7 cellular contexts compared by ENCODE assay signal in the genomic region with DNA sequence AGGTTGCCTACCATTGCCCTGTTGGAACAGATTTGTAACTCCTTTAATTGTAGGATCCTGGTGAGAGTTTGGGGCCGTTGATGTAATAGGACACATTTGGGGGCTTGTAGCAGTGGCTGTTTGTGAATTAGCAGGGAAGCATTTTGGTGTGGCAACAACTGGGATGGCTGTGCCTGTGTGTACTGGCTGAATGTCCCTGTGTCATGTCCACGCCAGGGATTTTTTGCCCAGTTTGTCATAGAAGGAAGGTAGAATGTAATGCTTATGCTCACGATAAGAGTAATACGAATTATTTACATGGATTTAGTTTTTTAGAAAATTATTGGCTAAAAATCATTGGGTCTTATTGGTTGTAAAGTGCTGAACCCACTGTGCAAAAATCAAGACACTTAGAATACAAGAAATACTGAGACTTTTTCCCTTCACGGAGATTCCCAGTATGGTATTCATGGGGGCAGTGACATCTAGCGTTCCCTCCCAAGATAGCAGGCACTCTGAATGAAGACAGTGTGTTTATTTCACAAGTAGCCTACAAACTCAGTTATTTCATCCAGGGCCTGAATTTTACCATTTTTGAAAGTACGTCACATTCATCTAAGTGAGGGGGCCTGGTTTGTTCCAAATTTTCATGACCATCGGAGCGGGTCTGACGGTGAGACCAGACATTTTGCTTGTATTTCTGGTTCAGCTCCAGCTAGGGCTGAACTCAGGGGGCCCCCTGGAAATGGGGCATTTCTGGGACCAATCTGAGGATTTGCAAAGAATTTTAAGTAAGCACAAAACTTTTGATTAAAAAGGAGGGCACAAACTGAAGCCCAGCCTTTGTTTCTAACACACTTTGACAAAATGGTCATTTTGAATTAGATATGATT.
DNase-seq lines count a peak whose midpoint lies in the region; ATAC-seq and TF ChIP-seq lines count a peak whose summit lies in the region.

No MANE protein-coding gene starts in this region.

- H4K5ac ChIP-seq in H9 (ENCODE audit: insufficient read length, low read depth, low read length): no peak overlapping the region

- peaks cover 1% of the 10 kb centered on the region; the same call in 1 of the 2 replicates for H3K27me3 Mint-ChIP-seq in H9 (ENCODE audit: low read depth)
- H3K27me3 Mint-ChIP-seq in natural killer cell treated with Interleukin-12 subunit alpha and Interleukin-12 subunit beta and Interleukin-15 and Interleukin-18, amount 100 ng/mL, for 72 hours: peaks cover under 1 to 19% of the 10 kb centered on the region in 2 donors

- H3K4me3 ChIP-seq in OCI-LY7 (ENCODE audit: low read depth, low read length, poor library complexity, severe bottlenecking) (no peak overlapping the region), dorsolateral prefrontal cortex (peak overlapping the region in 1 of 59 donors; percentile 11), lung (no peak overlapping the region)

- H3K27me3 ChIP-seq in H9 (ENCODE audit: insufficient read depth, low read length) (no peaks in the 10 kb centered on the region), dorsolateral prefrontal cortex (peaks cover 0 to under 1% (median 0%) of the 10 kb centered on the region in 45 donors), lung (ENCODE audit: control insufficient read depth, insufficient read depth) (no peaks in the 10 kb centered on the region)

- H4K8ac ChIP-seq in H9 (replicated peaks; ENCODE audit: insufficient read length, low read depth, low read length): no peak overlapping the region

- no CpG with 5 or more reads among the region's 10 CpGs for WGBS in H9 (ENCODE audit: extremely low coverage, insufficient read length, low lambda C conversion rate)
- WGBS in lung, 2 donors: 44 to 47% methylated on average over 10 of the region's 10 CpGs

- TF ChIP-seq CTCF in H9 (conservative IDR thresholded peaks at IDR 0.05) (peak; percentile 90), OCI-LY7 (conservative IDR thresholded peaks at IDR 0.05; ENCODE audit: low read length) (peak; percentile 67), dorsolateral prefrontal cortex (IDR thresholded peaks at IDR 0.05 in 54 of 56, conservative IDR thresholded peaks at IDR 0.05 in 2 of 56; ENCODE audit: low read depth in 1 of 56, partially characterized antibody in 56 of 56) (peak in 55 of 56 donors; percentile 48 to 89 (median 76)), lung (IDR thresholded peaks at IDR 0.05; ENCODE audit: control extremely low read depth, extremely low read depth) (peak; percentile 26)

- H3K9me2 ChIP-seq in OCI-LY7 (ENCODE audit: insufficient read depth, low read length): no peaks in the 10 kb centered on the region

- ATAC-seq in lung (ENCODE audit: insufficient read depth, low FRiP score): peak; percentile 50
- ATAC-seq in natural killer cell treated with Interleukin-12 subunit alpha and Interleukin-12 subunit beta and Interleukin-15 and Interleukin-18, amount 100 ng/mL, for 72 hours: no peak

- H3K27ac ChIP-seq in H9 (ENCODE audit: insufficient read length, low read depth, low read length) (no peak overlapping the region), OCI-LY7 (ENCODE audit: low read depth, low read length, poor library complexity, severe bottlenecking) (no peak overlapping the region), dorsolateral prefrontal cortex (peak overlapping the region in 3 of 59 donors; percentile 5 to 32 (median 26)), lung (ENCODE audit: low read depth in 1 of 2, low read length in 1 of 2) (no peak overlapping the region)

- H3K9ac ChIP-seq in H9 (ENCODE audit: extremely low read depth, insufficient read length, low read length): no peak overlapping the region

- H2BK12ac ChIP-seq in H9 (ENCODE audit: insufficient read length, low read depth, low read length): no peak overlapping the region

- H2BK15ac ChIP-seq in H9 (ENCODE audit: low read depth, low read length): no peak overlapping the region

- no peaks in the 10 kb centered on the region for H3K79me1 ChIP-seq in H9 (ENCODE audit: insufficient read depth, low read depth, low read length, poor library complexity, severe bottlenecking)

- no peak overlapping the region for H3K4me3 Mint-ChIP-seq in H9
- H3K4me3 Mint-ChIP-seq in natural killer cell treated with Interleukin-12 subunit alpha and Interleukin-12 subunit beta and Interleukin-15 and Interleukin-18, amount 100 ng/mL, for 72 hours: no peak overlapping the region

- H2BK20ac ChIP-seq in H9 (ENCODE audit: low read depth, low read length, poor library complexity, severe bottlenecking): no peak overlapping the region

- POLR2A ChIA-PET in OCI-LY7 (lab: Charles Lee): no interaction called here

- H4K91ac ChIP-seq in H9 (ENCODE audit: insufficient read length, low read depth, low read length): no peak overlapping the region

- no peak overlapping the region for H3K18ac ChIP-seq in H9 (ENCODE audit: insufficient read length, low read depth, low read length)

- no peak overlapping the region for H3K27ac Mint-ChIP-seq in H9
- H3K27ac Mint-ChIP-seq in natural killer cell treated with Interleukin-12 subunit alpha and Interleukin-12 subunit beta and Interleukin-15 and Interleukin-18, amount 100 ng/mL, for 72 hours: no peak overlapping the region

- intact Hi-C loops in OCI-LY7 (cut with micrococcal nuclease; ENCODE audit: unreplicated experiment) (loop anchor here (10.0 kb wide), 2 partner anchors 370 to 470 kb away; no protein-coding TSS in a partner anchor), dorsolateral prefrontal cortex (cut with DNase I) (loop anchor here (10.0 kb wide), 3 partner anchors 370 to 610 kb away; no protein-coding TSS in a partner anchor)

- H2BK5ac ChIP-seq in H9 (ENCODE audit: insufficient read length, low read length): no peak overlapping the region

- no peak overlapping the region for H2AK5ac ChIP-seq in H9 (ENCODE audit: insufficient read length, low read length)

- H3K9me3 ChIP-seq in H9 (ENCODE audit: control insufficient read depth, low read depth, low read length): no peaks in the 10 kb centered on the region
- no peaks in the 10 kb centered on the region for H3K9me3 ChIP-seq in OCI-LY7 (ENCODE audit: low read length)
- no peaks in the 10 kb centered on the region for H3K9me3 ChIP-seq in lung (ENCODE audit: control insufficient read depth in 2 of 2, insufficient read depth in 1 of 2, low read length in 1 of 2)

- no peaks in the 10 kb centered on the region for H3K9me3 Mint-ChIP-seq in H9
- H3K9me3 Mint-ChIP-seq in natural killer cell treated with Interleukin-12 subunit alpha and Interleukin-12 subunit beta and Interleukin-15 and Interleukin-18, amount 100 ng/mL, for 72 hours: no peaks in the 10 kb centered on the region

- H3K79me2 ChIP-seq in H9 (ENCODE audit: insufficient read depth, low read length): no peaks in the 10 kb centered on the region
- H3K79me2 ChIP-seq in OCI-LY7 (ENCODE audit: insufficient read depth, low read depth, low read length): no peaks in the 10 kb centered on the region

- H3T11ph ChIP-seq in H9 (ENCODE audit: low read length): no peak overlapping the region

- no peaks in the 10 kb centered on the region for H3K23me2 ChIP-seq in H9 (ENCODE audit: insufficient read length, low read depth, low read length, poor library complexity, severe bottlenecking)

- H2BK120ac ChIP-seq in H9 (ENCODE audit: low read depth, low read length, poor library complexity, severe bottlenecking): no peak overlapping the region

- no peaks in the 10 kb centered on the region for H3K36me3 Mint-ChIP-seq in H9 (ENCODE audit: insufficient read depth in 1 of 3, low read depth in 3 of 3)
- no peaks in the 10 kb centered on the region for H3K36me3 Mint-ChIP-seq in natural killer cell treated with Interleukin-12 subunit alpha and Interleukin-12 subunit beta and Interleukin-15 and Interleukin-18, amount 100 ng/mL, for 72 hours

- no peaks in the 10 kb centered on the region for H3K4me1 ChIP-seq in H9 (ENCODE audit: insufficient read depth, low read length)
- no peaks in the 10 kb centered on the region for H3K4me1 ChIP-seq in OCI-LY7 (ENCODE audit: insufficient read depth, low read length, poor library complexity, severe bottlenecking)
- H3K4me1 ChIP-seq in lung (ENCODE audit: control insufficient read depth in 2 of 2, insufficient read depth in 2 of 2, low read length in 2 of 2): peaks cover 0 to 8% of the 10 kb centered on the region in 2 donors

- H2AFZ ChIP-seq in H9 (ENCODE audit: low read length) (no peak overlapping the region), OCI-LY7 (ENCODE audit: low read length) (no peak overlapping the region)

- H3K36me3 ChIP-seq in OCI-LY7 (ENCODE audit: insufficient read depth, low read length) (no peaks in the 10 kb centered on the region), lung (ENCODE audit: control insufficient read depth in 2 of 2, insufficient read depth in 2 of 2, low read length in 2 of 2) (no peaks in the 10 kb centered on the region)

- CTCF ChIA-PET in OCI-LY7 (lab: Charles Lee; ENCODE audit: unreplicated experiment): no interaction called here

- H3K4me2 ChIP-seq in H9 (ENCODE audit: insufficient read depth, insufficient read length, low read length) (no peak overlapping the region), OCI-LY7 (ENCODE audit: low read length) (no peak overlapping the region)

- no peak overlapping the region for H3K4ac ChIP-seq in H9 (ENCODE audit: low read depth, low read length)

- H3K23ac ChIP-seq in H9 (ENCODE audit: insufficient read length, low read depth, low read length): no peak overlapping the region

- no peak overlapping the region for H3K14ac ChIP-seq in H9 (ENCODE audit: insufficient read depth, low read length)

- H3K56ac ChIP-seq in H9 (ENCODE audit: insufficient read length, low read depth, low read length): no peak overlapping the region

- no TSS peak for BruUV-seq in OCI-LY7 (replicated peaks; lab: Mats Ljungman, UMichigan)

- peaks cover 3 to 8% of the 10 kb centered on the region in 2 experiments; a peak in 3 of 4 replicates for H3K4me1 Mint-ChIP-seq in H9
- no peaks in the 10 kb centered on the region for H3K4me1 Mint-ChIP-seq in natural killer cell treated with Interleukin-12 subunit alpha and Interleukin-12 subunit beta and Interleukin-15 and Interleukin-18, amount 100 ng/mL, for 72 hours (ENCODE audit: low read depth in 2 of 2)

- peak; percentile 56 for DNase-seq in EL
- peak; percentile 41 for DNase-seq in H9
- peak; percentile 6 for DNase-seq in OCI-LY7 (ENCODE audit: low spot score)
- DNase-seq in dorsolateral prefrontal cortex: peak in 6 of 10 donors; percentile 23 to 75 (median 50)
- DNase-seq in lung (ENCODE audit: low spot score): no peak
- DNase-seq in natural killer cell treated with Interleukin-12 subunit alpha and Interleukin-12 subunit beta and Interleukin-15 and Interleukin-18, amount 100 ng/mL, for 72 hours (ENCODE audit: low spot score): no peak
- DNase-seq in central memory CD4-positive, alpha-beta T cell: no peak

- no peaks in the 10 kb centered on the region for H4K20me1 ChIP-seq in H9 (ENCODE audit: control insufficient read depth, insufficient read depth, insufficient read length)
- H4K20me1 ChIP-seq in OCI-LY7 (ENCODE audit: insufficient read depth, low read length): no peaks in the 10 kb centered on the region

Comparison
In these comparisons a context has a peak if more than half of its experiments do, and no peak if none do; other contexts are left out.
1. DNase-seq: peak in EL (single experiment), H9 (single experiment), OCI-LY7 (single experiment) and dorsolateral prefrontal cortex (6 of 10); none in lung (single experiment), natural killer cell treated with Interleukin-12 subunit alpha and Interleukin-12 subunit beta and Interleukin-15 and Interleukin-18, amount 100 ng/mL, for 72 hours (single experiment) and central memory CD4-positive, alpha-beta T cell (single experiment).
2. CTCF ChIP-seq: peak in every context shown above with its lines; median percentile 90 in H9; 76 in dorsolateral prefrontal cortex; 67 in OCI-LY7; 26 in lung.